Comparison of ENCODE assay signal across 8 cellular contexts in the genomic region with DNA sequence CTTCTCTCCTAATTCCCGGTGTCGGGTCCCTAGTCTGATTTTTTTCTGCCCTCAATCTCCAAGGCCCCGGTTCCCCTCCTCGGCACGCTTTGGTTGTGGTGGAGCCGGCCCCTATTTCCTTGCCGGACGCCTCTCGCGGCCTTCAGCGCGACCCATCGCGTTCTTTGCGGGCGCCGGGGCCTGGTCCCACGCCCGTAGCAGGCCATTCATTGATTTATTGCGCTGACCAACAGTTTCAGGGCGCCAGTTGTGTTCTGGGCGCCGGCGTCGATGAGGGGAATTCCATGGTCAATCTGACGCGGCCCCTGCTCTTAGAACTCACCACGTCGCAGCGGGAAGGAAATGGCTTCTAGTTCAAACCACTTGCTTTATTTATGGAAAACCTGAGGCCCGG. TPM values are rescaled to one million over a fixed set of nuclear protein-coding genes. Genes with fewer than 3 reads are reported as not detected.
DNase-seq lines count a peak whose midpoint lies in the region; ATAC-seq and TF ChIP-seq lines count a peak whose summit lies in the region.

No MANE protein-coding gene starts in this region.

- H3K9me3 Mint-ChIP-seq in stimulated activated effector memory CD8-positive, alpha-beta T cell treated with anti-CD3 and anti-CD28 coated beads, Interleukin-12 subunit alpha, Interleukin-12 subunit beta, amount 100 ng/mL, for 72 hours, result no peaks in the 10 kb centered on the region

- DNase-seq in NCI-H2171 treated with DMSO at 0.1 percent for 48 hours (lab: John Stamatoyannopoulos, UW) (peak; percentile 54), epithelial cell of prostate (ENCODE audit: low read depth, low spot score) (no peak), myocyte (ENCODE audit: low read depth) (peak; percentile 75), OCI-M2 (lab: John Stamatoyannopoulos, UW; ENCODE audit: unreplicated experiment) (no peak)
- peak; percentile 26 for DNase-seq in activated CD8-positive, alpha-beta memory T cell treated with anti-CD3 and anti-CD28 coated beads, Interleukin-2, amount 50 U/mL, for 24 hours (ENCODE audit: extremely low read depth)
- DNase-seq in stimulated activated effector memory CD8-positive, alpha-beta T cell treated with anti-CD3 and anti-CD28 coated beads, Interleukin-12 subunit alpha, Interleukin-12 subunit beta, amount 100 ng/mL, for 72 hours (ENCODE audit: low spot score in 2 of 2), result peak; percentile 38 to 86

- H3K36me3 Mint-ChIP-seq in stimulated activated effector memory CD8-positive, alpha-beta T cell treated with anti-CD3 and anti-CD28 coated beads, Interleukin-12 subunit alpha, Interleukin-12 subunit beta, amount 100 ng/mL, for 72 hours, result peaks cover 100% of the 10 kb centered on the region

- peak; percentile 11 for TF ChIP-seq POLR2A in GM15510 (IDR thresholded peaks at IDR 0.05; ENCODE audit: borderline replicate concordance, extremely low read depth, insufficient read length)

- peak overlapping the region; percentile 86 for H3K4me3 Mint-ChIP-seq in stimulated activated effector memory CD8-positive, alpha-beta T cell treated with anti-CD3 and anti-CD28 coated beads, Interleukin-12 subunit alpha, Interleukin-12 subunit beta, amount 100 ng/mL, for 72 hours

- peaks cover 57% of the 10 kb centered on the region for H3K4me1 Mint-ChIP-seq in stimulated activated effector memory CD8-positive, alpha-beta T cell treated with anti-CD3 and anti-CD28 coated beads, Interleukin-12 subunit alpha, Interleukin-12 subunit beta, amount 100 ng/mL, for 72 hours

- peak overlapping the region; percentile 83 for H3K27ac ChIP-seq in epithelial cell of prostate

- ATAC-seq in HG02588 (IDR thresholded peaks at IDR 0.05; ENCODE audit: unreplicated experiment), result peak; percentile 26
- peak; percentile 62 for ATAC-seq in stimulated activated effector memory CD8-positive, alpha-beta T cell treated with anti-CD3 and anti-CD28 coated beads, Interleukin-12 subunit alpha, Interleukin-12 subunit beta, amount 100 ng/mL, for 72 hours

- H3K27ac Mint-ChIP-seq in stimulated activated effector memory CD8-positive, alpha-beta T cell treated with anti-CD3 and anti-CD28 coated beads, Interleukin-12 subunit alpha, Interleukin-12 subunit beta, amount 100 ng/mL, for 72 hours, result peak overlapping the region; percentile 100

RNA-seq across cellular contexts. Expression of a gene that starts 0.4 kb away (rescaled TPM):
- 38.7 and 60.4 TPM in 2 replicates for total RNA-seq in myocyte
- 21.7 TPM for polyA plus RNA-seq in myocyte (2012)

RNA-seq across cellular contexts. Expression of a gene that starts 0.9 kb away (rescaled TPM):
- 9.8 and 16.8 TPM in 2 replicates for total RNA-seq in myocyte
- polyA plus RNA-seq in myocyte (2012), result 2.1 TPM

RNA-seq across cellular contexts. Expression of a gene that starts 38.7 kb away (rescaled TPM):
- 9.9 and 11.8 TPM in 2 replicates for total RNA-seq in myocyte
- polyA plus RNA-seq in myocyte (2012), result 7.6 TPM

Comparison
In these comparisons a context has a peak if more than half of its experiments do, and no peak if none do; other contexts are left out.
1. DNase-seq: peak in NCI-H2171 treated with DMSO at 0.1 percent for 48 hours (single experiment), activated CD8-positive, alpha-beta memory T cell treated with anti-CD3 and anti-CD28 coated beads, Interleukin-2, amount 50 U/mL, for 24 hours (single experiment), myocyte (single experiment) and stimulated activated effector memory CD8-positive, alpha-beta T cell treated with anti-CD3 and anti-CD28 coated beads, Interleukin-12 subunit alpha, Interleukin-12 subunit beta, amount 100 ng/mL, for 72 hours (2 of 2); none in epithelial cell of prostate (single experiment) and OCI-M2 (single experiment).